ENCODE assay signal across 13 cellular contexts in the genomic region with DNA sequence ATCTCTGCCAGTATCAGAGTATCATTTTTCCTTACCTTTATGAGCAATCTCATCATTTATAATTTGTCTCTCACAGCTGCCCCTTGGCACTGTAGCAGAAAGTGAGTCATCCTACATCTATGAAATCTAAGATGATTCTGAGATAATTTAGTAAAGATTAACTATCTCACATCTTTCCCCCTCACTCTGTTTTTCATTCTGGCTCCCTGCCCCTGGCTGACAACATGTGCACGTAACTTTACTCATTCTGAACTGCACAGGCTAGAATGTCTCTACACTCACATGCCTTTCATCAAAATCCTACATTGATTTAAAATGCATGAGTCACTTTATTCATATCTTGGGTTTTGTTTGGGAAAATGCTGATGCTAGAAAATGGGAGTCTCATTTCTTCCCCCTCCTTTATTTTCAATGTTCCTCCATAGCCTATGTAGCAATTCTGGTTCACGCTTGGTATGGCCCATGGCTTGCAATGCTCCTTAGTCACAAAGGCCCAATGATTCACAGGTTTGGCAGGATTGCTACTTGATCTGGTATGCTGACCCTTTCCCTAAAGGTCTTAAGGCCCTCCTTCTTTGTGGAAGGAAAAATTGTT.
DNase-seq lines count a peak whose midpoint lies in the region; ATAC-seq and TF ChIP-seq lines count a peak whose summit lies in the region.
"Had no signal": no experiment of that assay in that cellular context is flagged by ENCODE, and none has a peak within 500 bp of the region (broad histone marks: within the 10 kb centered on the region; RNA-seq: fewer than 3 reads in every experiment).

No MANE protein-coding gene starts in this region.

- no peak overlapping the region for H2AFZ ChIP-seq in ACC112 (ENCODE audit: low read length, unreplicated experiment)
- H2AFZ ChIP-seq in neural progenitor cell (replicated peaks): no peak overlapping the region

- TF ChIP-seq CTCF in HFF-Myc (IDR thresholded peaks at IDR 0.05; ENCODE audit: low read depth, low read length, missing control alignments) (no peak), VCaP (conservative IDR thresholded peaks at IDR 0.05) (no peak), neural progenitor cell (IDR thresholded peaks at IDR 0.05) (no peak)

- H3K79me2 ChIP-seq in ACC112 (ENCODE audit: control insufficient read depth, insufficient read depth, low read length, unreplicated experiment) (no peaks in the 10 kb centered on the region), neural progenitor cell (ENCODE audit: low read depth) (no peaks in the 10 kb centered on the region)

- H3K4me3 ChIP-seq in ACC112 (ENCODE audit: low read depth, low read length): peak overlapping the region; percentile 51
- H3K4me3 ChIP-seq in HFF-Myc (replicated peaks; ENCODE audit: low read depth, low read length): no peak overlapping the region
- no peak overlapping the region for H3K4me3 ChIP-seq in naive thymus-derived CD4-positive, alpha-beta T cell (ENCODE audit: low read length)
- H3K4me3 ChIP-seq in neural progenitor cell: no peak overlapping the region
- H3K4me3 ChIP-seq: esophagus squamous epithelium had no signal

- CTCF ChIA-PET in naive thymus-derived CD4-positive, alpha-beta T cell (lab: Charles Lee): no interaction called here

- no peak overlapping the region for H3K4me2 ChIP-seq in neural progenitor cell

- H3K9me3 ChIP-seq in naive thymus-derived CD4-positive, alpha-beta T cell (ENCODE audit: control insufficient read depth in 2 of 3, low read length in 3 of 3): no peaks in the 10 kb centered on the region
- no peaks in the 10 kb centered on the region for H3K9me3 ChIP-seq in neural progenitor cell (ENCODE audit: low read depth)
- H3K9me3 ChIP-seq: esophagus squamous epithelium, neutrophil had no signal

- no peaks in the 10 kb centered on the region for H3F3A ChIP-seq in neural progenitor cell (ENCODE audit: low read depth)

- H3K9me3 Mint-ChIP-seq in activated T-helper 1 cell treated with anti-CD3 and anti-CD28 coated beads, Interleukin-12 subunit alpha, Interleukin-12 subunit beta, Interleukin-2, Interleukin-4 antibody, amounts not matched to agents 30 ng/mL and 10 ng/mL and 1 ng/mL, durations not matched to agents 14 hours and 24 hours and 36 hours: no peaks in the 10 kb centered on the region
- peaks cover 0 to 26% (median 0%) of the 10 kb centered on the region in 11 donors for H3K9me3 Mint-ChIP-seq in naive thymus-derived CD4-positive, alpha-beta T cell
- no peaks in the 10 kb centered on the region for H3K9me3 Mint-ChIP-seq in neural progenitor cell

- H3K27me3 ChIP-seq in ACC112 (ENCODE audit: insufficient read depth, low read length) (no peaks in the 10 kb centered on the region), neural progenitor cell (no peaks in the 10 kb centered on the region)
- H3K27me3 ChIP-seq in naive thymus-derived CD4-positive, alpha-beta T cell (ENCODE audit: control insufficient read depth in 2 of 2, insufficient read depth in 2 of 2, low read length in 2 of 2): no peaks in the 10 kb centered on the region
- H3K27me3 ChIP-seq: esophagus squamous epithelium, neutrophil had no signal

- DNase-seq in HFF-Myc (ENCODE audit: extremely low read depth, low read depth) (peak; percentile 29), glomerular visceral epithelial cell (ENCODE audit: extremely low spot score) (peak; percentile 86), NOMO-1 treated with DMSO at 0.1 percent for 48 hours (lab: John Stamatoyannopoulos, UW; ENCODE audit: unreplicated experiment) (no peak), neural progenitor cell (ENCODE audit: low spot score) (no peak)
- DNase-seq in activated T-helper 1 cell treated with anti-CD3 and anti-CD28 coated beads, Interleukin-12 subunit alpha, Interleukin-12 subunit beta, Interleukin-2, Interleukin-4 antibody, amounts not matched to agents 30 ng/mL and 10 ng/mL and 1 ng/mL, durations not matched to agents 14 hours and 24 hours and 36 hours (ENCODE audit: low spot score): no peak
- no peak for DNase-seq in naive thymus-derived CD4-positive, alpha-beta T cell
- DNase-seq: central memory CD4-positive, alpha-beta T cell; esophagus squamous epithelium; GDM1; NCI-H69 had no signal

- no peaks in the 10 kb centered on the region for H3K4me1 Mint-ChIP-seq in activated T-helper 1 cell treated with anti-CD3 and anti-CD28 coated beads, Interleukin-12 subunit alpha, Interleukin-12 subunit beta, Interleukin-2, Interleukin-4 antibody, amounts not matched to agents 30 ng/mL and 10 ng/mL and 1 ng/mL, durations not matched to agents 14 hours and 24 hours and 36 hours (ENCODE audit: low read depth)
- H3K4me1 Mint-ChIP-seq in naive thymus-derived CD4-positive, alpha-beta T cell: no peaks in the 10 kb centered on the region
- H3K4me1 Mint-ChIP-seq in neural progenitor cell: no peaks in the 10 kb centered on the region

- no peak overlapping the region for H3K27ac Mint-ChIP-seq in activated T-helper 1 cell treated with anti-CD3 and anti-CD28 coated beads, Interleukin-12 subunit alpha, Interleukin-12 subunit beta, Interleukin-2, Interleukin-4 antibody, amounts not matched to agents 30 ng/mL and 10 ng/mL and 1 ng/mL, durations not matched to agents 14 hours and 24 hours and 36 hours
- H3K27ac Mint-ChIP-seq in naive thymus-derived CD4-positive, alpha-beta T cell: no peak overlapping the region
- no peak overlapping the region for H3K27ac Mint-ChIP-seq in neural progenitor cell

- H3K4me3 Mint-ChIP-seq in activated T-helper 1 cell treated with anti-CD3 and anti-CD28 coated beads, Interleukin-12 subunit alpha, Interleukin-12 subunit beta, Interleukin-2, Interleukin-4 antibody, amounts not matched to agents 30 ng/mL and 10 ng/mL and 1 ng/mL, durations not matched to agents 14 hours and 24 hours and 36 hours: no peak overlapping the region
- no peak overlapping the region for H3K4me3 Mint-ChIP-seq in naive thymus-derived CD4-positive, alpha-beta T cell
- H3K4me3 Mint-ChIP-seq in neural progenitor cell: no peak overlapping the region

- H3K27ac ChIP-seq in ACC112 (ENCODE audit: low read depth, low read length) (peak overlapping the region; percentile 60), VCaP (peak overlapping the region; percentile 46), neural progenitor cell (no peak overlapping the region)
- H3K27ac ChIP-seq in naive thymus-derived CD4-positive, alpha-beta T cell (ENCODE audit: low read depth, low read length): no peak overlapping the region
- H3K27ac ChIP-seq: esophagus squamous epithelium, neutrophil had no signal

- POLR2A ChIA-PET in naive thymus-derived CD4-positive, alpha-beta T cell (lab: Charles Lee): no interaction called here

- no peaks in the 10 kb centered on the region for H4K20me1 ChIP-seq in neural progenitor cell (ENCODE audit: low read depth)

- intact Hi-C loops in activated T-helper 1 cell treated with anti-CD3 and anti-CD28 coated beads, Interleukin-12 subunit alpha, Interleukin-12 subunit beta, Interleukin-2, Interleukin-4 antibody, amounts not matched to agents 30 ng/mL and 10 ng/mL and 1 ng/mL, durations not matched to agents 14 hours and 24 hours and 36 hours (cut with micrococcal nuclease): no loop called here
- intact Hi-C loops in naive thymus-derived CD4-positive, alpha-beta T cell (cut with micrococcal nuclease): no loop called here

- no peak overlapping the region for H3K9ac ChIP-seq in neural progenitor cell

- H3K27me3 Mint-ChIP-seq in activated T-helper 1 cell treated with anti-CD3 and anti-CD28 coated beads, Interleukin-12 subunit alpha, Interleukin-12 subunit beta, Interleukin-2, Interleukin-4 antibody, amounts not matched to agents 30 ng/mL and 10 ng/mL and 1 ng/mL, durations not matched to agents 14 hours and 24 hours and 36 hours (ENCODE audit: insufficient read depth): no peaks in the 10 kb centered on the region
- H3K27me3 Mint-ChIP-seq in naive thymus-derived CD4-positive, alpha-beta T cell: no peaks in the 10 kb centered on the region
- peaks cover 2% of the 10 kb centered on the region for H3K27me3 Mint-ChIP-seq in neural progenitor cell (ENCODE audit: insufficient read depth, low read depth)

- H3K36me3 ChIP-seq in ACC112 (ENCODE audit: insufficient read depth, low read length) (no peaks in the 10 kb centered on the region), neural progenitor cell (no peaks in the 10 kb centered on the region)
- H3K36me3 ChIP-seq in naive thymus-derived CD4-positive, alpha-beta T cell (ENCODE audit: control insufficient read depth in 2 of 3, insufficient read depth in 3 of 3, low read length in 3 of 3): no peaks in the 10 kb centered on the region
- H3K36me3 ChIP-seq: esophagus squamous epithelium, neutrophil had no signal

- no peak for ATAC-seq in naive thymus-derived CD4-positive, alpha-beta T cell

- H3K4me1 ChIP-seq in ACC112 (ENCODE audit: control insufficient read depth, insufficient read depth, low read length, unreplicated experiment) (peaks cover 28% of the 10 kb centered on the region), neural progenitor cell (no peaks in the 10 kb centered on the region)
- no peaks in the 10 kb centered on the region for H3K4me1 ChIP-seq in naive thymus-derived CD4-positive, alpha-beta T cell (ENCODE audit: control insufficient read depth in 2 of 2, insufficient read depth in 2 of 2, low read length in 2 of 2)
- H3K4me1 ChIP-seq: esophagus squamous epithelium had no signal

- H3K36me3 Mint-ChIP-seq in activated T-helper 1 cell treated with anti-CD3 and anti-CD28 coated beads, Interleukin-12 subunit alpha, Interleukin-12 subunit beta, Interleukin-2, Interleukin-4 antibody, amounts not matched to agents 30 ng/mL and 10 ng/mL and 1 ng/mL, durations not matched to agents 14 hours and 24 hours and 36 hours (ENCODE audit: low read depth): no peaks in the 10 kb centered on the region
- peaks cover 0 to 4% (median 0%) of the 10 kb centered on the region in 5 donors for H3K36me3 Mint-ChIP-seq in naive thymus-derived CD4-positive, alpha-beta T cell
- H3K36me3 Mint-ChIP-seq in neural progenitor cell: no peaks in the 10 kb centered on the region

Comparison
In these comparisons a context has a peak if more than half of its experiments do, and no peak if none do; other contexts are left out.
1. H3K27ac ChIP-seq: peak in ACC112 (single experiment) and VCaP (single experiment); none in naive thymus-derived CD4-positive, alpha-beta T cell (single experiment) and neural progenitor cell (single experiment).
2. DNase-seq: peak in HFF-Myc (single experiment) and glomerular visceral epithelial cell (single experiment); none in NOMO-1 treated with DMSO at 0.1 percent for 48 hours (single experiment), activated T-helper 1 cell treated with anti-CD3 and anti-CD28 coated beads, Interleukin-12 subunit alpha, Interleukin-12 subunit beta, Interleukin-2, Interleukin-4 antibody, amounts not matched to agents 30 ng/mL and 10 ng/mL and 1 ng/mL, durations not matched to agents 14 hours and 24 hours and 36 hours (single experiment), naive thymus-derived CD4-positive, alpha-beta T cell (0 of 9) and neural progenitor cell (single experiment).